Comparison of ENCODE assay signal across 3 cellular contexts in the genomic region with DNA sequence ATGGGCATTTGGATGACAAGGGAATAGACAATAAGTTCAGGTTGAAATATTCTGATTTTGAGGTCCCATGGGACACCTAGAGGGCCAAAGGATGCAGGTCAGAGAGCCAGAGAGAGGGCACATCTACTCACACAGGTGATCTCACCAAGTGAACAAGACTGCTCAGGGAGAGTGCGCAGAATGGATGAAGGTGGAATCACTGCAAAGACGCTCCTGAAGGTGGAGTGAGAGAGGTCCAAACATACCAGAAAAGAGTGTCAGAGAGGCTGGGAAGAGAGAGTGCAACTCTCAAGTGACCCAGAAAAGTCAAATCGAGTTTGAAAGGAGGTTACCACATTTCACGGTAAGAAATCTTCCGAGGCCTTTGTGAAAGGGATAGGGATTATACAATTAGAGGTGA.
TF ChIP-seq lines count a peak whose summit lies in the region.

No MANE protein-coding gene starts in this region.

TF ChIP-seq in GM23338, 12 proteins besides CTCF, POLR2A, EP300 and RAD21 (continues in another document):
- TF ChIP-seq POLR2AphosphoS5 (IDR thresholded peaks at IDR 0.05; ENCODE audit: low read depth) = no peak
- TF ChIP-seq EZH2phosphoT487 (IDR thresholded peaks at IDR 0.05; ENCODE audit: unreplicated experiment) = no peak
- TF ChIP-seq JUNB (IDR thresholded peaks at IDR 0.05; ENCODE audit: unreplicated experiment) = no peak
- TF ChIP-seq, protein P1, sequence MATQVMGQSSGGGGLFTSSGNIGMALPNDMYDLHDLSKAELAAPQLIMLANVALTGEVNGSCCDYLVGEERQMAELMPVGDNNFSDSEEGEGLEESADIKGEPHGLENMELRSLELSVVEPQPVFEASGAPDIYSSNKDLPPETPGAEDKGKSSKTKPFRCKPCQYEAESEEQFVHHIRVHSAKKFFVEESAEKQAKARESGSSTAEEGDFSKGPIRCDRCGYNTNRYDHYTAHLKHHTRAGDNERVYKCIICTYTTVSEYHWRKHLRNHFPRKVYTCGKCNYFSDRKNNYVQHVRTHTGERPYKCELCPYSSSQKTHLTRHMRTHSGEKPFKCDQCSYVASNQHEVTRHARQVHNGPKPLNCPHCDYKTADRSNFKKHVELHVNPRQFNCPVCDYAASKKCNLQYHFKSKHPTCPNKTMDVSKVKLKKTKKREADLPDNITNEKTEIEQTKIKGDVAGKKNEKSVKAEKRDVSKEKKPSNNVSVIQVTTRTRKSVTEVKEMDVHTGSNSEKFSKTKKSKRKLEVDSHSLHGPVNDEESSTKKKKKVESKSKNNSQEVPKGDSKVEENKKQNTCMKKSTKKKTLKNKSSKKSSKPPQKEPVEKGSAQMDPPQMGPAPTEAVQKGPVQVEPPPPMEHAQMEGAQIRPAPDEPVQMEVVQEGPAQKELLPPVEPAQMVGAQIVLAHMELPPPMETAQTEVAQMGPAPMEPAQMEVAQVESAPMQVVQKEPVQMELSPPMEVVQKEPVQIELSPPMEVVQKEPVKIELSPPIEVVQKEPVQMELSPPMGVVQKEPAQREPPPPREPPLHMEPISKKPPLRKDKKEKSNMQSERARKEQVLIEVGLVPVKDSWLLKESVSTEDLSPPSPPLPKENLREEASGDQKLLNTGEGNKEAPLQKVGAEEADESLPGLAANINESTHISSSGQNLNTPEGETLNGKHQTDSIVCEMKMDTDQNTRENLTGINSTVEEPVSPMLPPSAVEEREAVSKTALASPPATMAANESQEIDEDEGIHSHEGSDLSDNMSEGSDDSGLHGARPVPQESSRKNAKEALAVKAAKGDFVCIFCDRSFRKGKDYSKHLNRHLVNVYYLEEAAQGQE (IDR thresholded peaks at IDR 0.05; ENCODE audit: unreplicated experiment) = no peak
- TF ChIP-seq ZNF331 (CRISPR knock-in tag; IDR thresholded peaks at IDR 0.05; ENCODE audit: low read depth) = no peak
- TF ChIP-seq CREB1 (CRISPR knock-in tag; IDR thresholded peaks at IDR 0.05; ENCODE audit: low read depth) = no peak

TF ChIP-seq in K562, 482 proteins besides CTCF, POLR2A, EP300 and RAD21:
- no peak for TF ChIP-seq STAT5B (CRISPR knock-in tag; IDR thresholded peaks at IDR 0.05)
- no peak for TF ChIP-seq PRDM10 (IDR thresholded peaks at IDR 0.05; ENCODE audit: partially characterized antibody)
- no peak for TF ChIP-seq RB1 (IDR thresholded peaks at IDR 0.05; ENCODE audit: low read depth)
- TF ChIP-seq, protein P2, sequence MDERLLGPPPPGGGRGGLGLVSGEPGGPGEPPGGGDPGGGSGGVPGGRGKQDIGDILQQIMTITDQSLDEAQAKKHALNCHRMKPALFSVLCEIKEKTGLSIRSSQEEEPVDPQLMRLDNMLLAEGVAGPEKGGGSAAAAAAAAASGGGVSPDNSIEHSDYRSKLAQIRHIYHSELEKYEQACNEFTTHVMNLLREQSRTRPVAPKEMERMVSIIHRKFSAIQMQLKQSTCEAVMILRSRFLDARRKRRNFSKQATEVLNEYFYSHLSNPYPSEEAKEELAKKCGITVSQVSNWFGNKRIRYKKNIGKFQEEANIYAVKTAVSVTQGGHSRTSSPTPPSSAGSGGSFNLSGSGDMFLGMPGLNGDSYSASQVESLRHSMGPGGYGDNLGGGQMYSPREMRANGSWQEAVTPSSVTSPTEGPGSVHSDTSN (CRISPR knock-in tag; IDR thresholded peaks at IDR 0.05; ENCODE audit: low read depth) = no peak
- TF ChIP-seq, protein P2 (tag; conservative IDR thresholded peaks at IDR 0.05; ENCODE audit: low read depth) = no peak
- peak; percentile 35 to 50; a peak in 2 of 4 replicates for TF ChIP-seq NRF1 (conservative IDR thresholded peaks at IDR 0.05 in 1 of 2, IDR thresholded peaks at IDR 0.05 in 1 of 2)

TF ChIP-seq in SK-N-SH treated with all-trans-retinoic acid at 6 μM for 48 hours, 23 proteins besides CTCF, POLR2A, EP300 and RAD21:
- no peak for TF ChIP-seq ZFP30 (CRISPR knock-in tag; IDR thresholded peaks at IDR 0.05)
- no peak for TF ChIP-seq TCF4 (CRISPR knock-in tag; IDR thresholded peaks at IDR 0.05; ENCODE audit: borderline replicate concordance)
- no peak for TF ChIP-seq CREB5 (CRISPR knock-in tag; IDR thresholded peaks at IDR 0.05; ENCODE audit: low read depth)
- no peak for TF ChIP-seq ARNTL (CRISPR knock-in tag; IDR thresholded peaks at IDR 0.05; ENCODE audit: borderline replicate concordance, low read depth)
- no peak for TF ChIP-seq ZNF8 (CRISPR knock-in tag; IDR thresholded peaks at IDR 0.05)
- TF ChIP-seq ZNF70 (CRISPR knock-in tag; IDR thresholded peaks at IDR 0.05) = no peak
- TF ChIP-seq ZNF565 (CRISPR knock-in tag; conservative IDR thresholded peaks at IDR 0.05; ENCODE audit: low read depth) = no peak
- no peak for TF ChIP-seq ESRRG (CRISPR knock-in tag; IDR thresholded peaks at IDR 0.05)
